Comparison of ENCODE assay signal across 36 cellular contexts in genomic region chr21:42106425-42106824, GRCh38. TPM values are rescaled to one million over a fixed set of nuclear protein-coding genes. Genes with fewer than 3 reads are reported as not detected.
"Had no signal": no experiment of that assay in that cellular context is flagged by ENCODE, and none has a peak within 500 bp of the region (broad histone marks: within the 10 kb centered on the region; RNA-seq: fewer than 3 reads in every experiment).

No MANE protein-coding gene starts in this region.

- H3K27me3 Mint-ChIP-seq: activated CD4-positive, alpha-beta T cell treated with anti-CD3 and anti-CD28 coated beads for 36 hours; activated naive CD8-positive, alpha-beta T cell had no signal

- FAIRE-seq: astrocyte had no signal

- H3K4me3 ChIP-seq: body of pancreas, breast epithelium, MG63, SJCRH30, SK-N-MC had no signal

- H3K4me1 ChIP-seq: breast epithelium had no signal

- H3K27me3 ChIP-seq: body of pancreas, breast epithelium, MG63 had no signal

- H3K9ac ChIP-seq: KMS-11 had no signal

- H3K9me3 ChIP-seq: body of pancreas, breast epithelium, MG63, SJCRH30 had no signal

- H3K4me2 ChIP-seq: KMS-11 had no signal

- H3K27ac ChIP-seq: body of pancreas, breast epithelium, KMS-11, SJCRH30, SK-N-MC had no signal

- ATAC-seq: activated CD4-positive, alpha-beta T cell treated with anti-CD3 and anti-CD28 coated beads for 36 hours; activated CD4-positive, CD25-positive, alpha-beta regulatory T cell treated with anti-CD3 and anti-CD28 coated beads, Interleukin-2, amount 50 U/mL, for 24 hours; activated T-cell treated with anti-CD3 and anti-CD28 coated beads, Interleukin-2, amount 50 U/mL, for 4 hours; body of pancreas; Panc1 had no signal

- H3K27ac Mint-ChIP-seq: activated CD4-positive, alpha-beta memory T cell treated with anti-CD3 and anti-CD28 coated beads for 36 hours; activated CD4-positive, alpha-beta T cell treated with anti-CD3 and anti-CD28 coated beads for 36 hours; activated naive CD4-positive, alpha-beta T cell treated with anti-CD3 and anti-CD28 coated beads, Interleukin-2, amount 10 ng/mL, durations not matched to agents 7 days and 5 days; activated naive CD8-positive, alpha-beta T cell; activated T-helper 1 cell treated with anti-CD3 and anti-CD28 coated beads, Interleukin-12 subunit alpha, Interleukin-12 subunit beta, Interleukin-2, Interleukin-4 antibody, amounts not matched to agents 30 ng/mL and 10 ng/mL and 1 ng/mL, durations not matched to agents 14 hours and 24 hours and 36 hours; T-helper 1 cell treated with Interleukin-12 subunit alpha and Interleukin-12 subunit beta and Interleukin-4 antibody, amounts not matched to agents 30 μg/mL and 1 μg/mL, for 36 hours; T-helper 2 cell treated with Interferon-gamma antibody and Interleukin-4, amounts not matched to agents 5 μg/mL and 100 μg/mL, for 36 hours; WTC11 had no signal

- DNase-seq: activated CD4-positive, alpha-beta memory T cell treated with anti-CD3 and anti-CD28 coated beads for 36 hours; activated CD4-positive, alpha-beta T cell treated with anti-CD3 and anti-CD28 coated beads for 36 hours; activated CD4-positive, alpha-beta T cell treated with anti-CD3 and anti-CD28 coated beads, Interleukin-2, amount 50 U/mL, for 1 hour; activated CD8-positive, alpha-beta memory T cell treated with anti-CD3 and anti-CD28 coated beads, Interleukin-2, amount 50 U/mL, for 4 hours; activated effector memory CD4-positive, alpha-beta T cell treated with Interleukin-2 at 50 U/mL for 16 hours; activated naive CD4-positive, alpha-beta T cell treated with anti-CD3 and anti-CD28 coated beads, Interleukin-2, amount 10 ng/mL, durations not matched to agents 7 days and 5 days; activated T-cell treated with anti-CD3 and anti-CD28 coated beads for 4 hours; activated T-cell treated with anti-CD3 and anti-CD28 coated beads, Interleukin-2, amount 50 U/mL, for 4 hours; amygdala; body of pancreas; caudate nucleus; cerebellar nuclear complex; MG63; NCI-H1048; NCI-H1105 treated with DMSO at 0.1 percent for 48 hours; NCI-H1436 treated with DMSO at 0.1 percent for 48 hours; NCI-H1694 treated with DMSO at 0.1 percent for 48 hours; NCI-H2029; NCI-H345; NCI-H524 treated with DMSO at 0.1 percent for 48 hours; SHP77; SJCRH30 had no signal

- H3K4me3 Mint-ChIP-seq: activated CD4-positive, alpha-beta memory T cell treated with anti-CD3 and anti-CD28 coated beads for 36 hours; activated CD4-positive, alpha-beta T cell treated with anti-CD3 and anti-CD28 coated beads for 36 hours; activated naive CD4-positive, alpha-beta T cell treated with anti-CD3 and anti-CD28 coated beads, Interleukin-2, amount 10 ng/mL, durations not matched to agents 7 days and 5 days; activated naive CD8-positive, alpha-beta T cell; activated T-cell treated with anti-CD3 and anti-CD28 coated beads, Interleukin-2, amount 50 U/mL, for 4 hours; activated T-helper 1 cell treated with anti-CD3 and anti-CD28 coated beads, Interleukin-12 subunit alpha, Interleukin-12 subunit beta, Interleukin-2, Interleukin-4 antibody, amounts not matched to agents 30 ng/mL and 10 ng/mL and 1 ng/mL, durations not matched to agents 14 hours and 24 hours and 36 hours; T-helper 1 cell treated with Interleukin-12 subunit alpha and Interleukin-12 subunit beta and Interleukin-4 antibody, amounts not matched to agents 30 μg/mL and 1 μg/mL, for 36 hours; T-helper 2 cell treated with Interferon-gamma antibody and Interleukin-4, amounts not matched to agents 5 μg/mL and 100 μg/mL, for 36 hours; WTC11 had no signal

- H3K36me3 ChIP-seq: breast epithelium, MG63, SJCRH30 had no signal

- H3K9me3 Mint-ChIP-seq: activated CD4-positive, alpha-beta memory T cell treated with anti-CD3 and anti-CD28 coated beads for 36 hours; activated naive CD4-positive, alpha-beta T cell treated with anti-CD3 and anti-CD28 coated beads, Interleukin-2, amount 10 ng/mL, durations not matched to agents 7 days and 5 days; activated T-cell treated with anti-CD3 and anti-CD28 coated beads, Interleukin-2, amount 50 U/mL, for 4 hours; activated T-helper 1 cell treated with anti-CD3 and anti-CD28 coated beads, Interleukin-12 subunit alpha, Interleukin-12 subunit beta, Interleukin-2, Interleukin-4 antibody, amounts not matched to agents 30 ng/mL and 10 ng/mL and 1 ng/mL, durations not matched to agents 14 hours and 24 hours and 36 hours; T-helper 1 cell treated with Interleukin-12 subunit alpha and Interleukin-12 subunit beta and Interleukin-4 antibody, amounts not matched to agents 30 μg/mL and 1 μg/mL, for 36 hours; T-helper 2 cell treated with Interferon-gamma antibody and Interleukin-4, amounts not matched to agents 5 μg/mL and 100 μg/mL, for 36 hours; WTC11 had no signal

- H3K36me3 Mint-ChIP-seq: activated CD4-positive, alpha-beta memory T cell treated with anti-CD3 and anti-CD28 coated beads for 36 hours; activated naive CD4-positive, alpha-beta T cell treated with anti-CD3 and anti-CD28 coated beads, Interleukin-2, amount 10 ng/mL, durations not matched to agents 7 days and 5 days; activated naive CD8-positive, alpha-beta T cell; WTC11 had no signal

RNA-seq across cellular contexts. Expression of gene UMODL1, which starts 35.3 kb away (rescaled TPM):
- total RNA-seq: activated CD4-positive, alpha-beta memory T cell treated with anti-CD3 and anti-CD28 coated beads for 36 hours; activated CD4-positive, alpha-beta T cell treated with anti-CD3 and anti-CD28 coated beads for 36 hours; activated T-cell treated with anti-CD3 and anti-CD28 coated beads, Interleukin-2, amount 50 U/mL, for 4 hours; activated T-helper 1 cell treated with anti-CD3 and anti-CD28 coated beads, Interleukin-12 subunit alpha, Interleukin-12 subunit beta, Interleukin-2, Interleukin-4 antibody, amounts not matched to agents 30 ng/mL and 10 ng/mL and 1 ng/mL, durations not matched to agents 14 hours and 24 hours and 36 hours; astrocyte; body of pancreas; breast epithelium; NCI-H460; RPMI7951; WTC11 had no signal
- polyA plus RNA-seq: adipose tissue had no signal
